ENCODE assay signal across 34 cellular contexts in genomic region chr7:133433165-133433812, GRCh38.
"Had no signal": no experiment of that assay in that cellular context is flagged by ENCODE, and none has a peak within 500 bp of the region (broad histone marks: within the 10 kb centered on the region; RNA-seq: fewer than 3 reads in every experiment).

No MANE protein-coding gene starts in this region.

- H3K27ac ChIP-seq: adrenal gland, body of pancreas, breast epithelium, Peyer's patch, SJSA1 had no signal

- H3K4me1 Mint-ChIP-seq: activated CD4-positive, alpha-beta memory T cell treated with anti-CD3 and anti-CD28 coated beads, Interleukin-2, amount 10 ng/mL, durations not matched to agents 7 days and 5 days; activated T-helper 17 cell treated with anti-CD3 and anti-CD28 coated beads, Interleukin-2, amount 50 U/mL, for 72 hours had no signal

- H3K9me3 Mint-ChIP-seq: activated B cell treated with CpG ODN at 0.5 μM for 24 hours; activated CD4-positive, alpha-beta memory T cell treated with anti-CD3 and anti-CD28 coated beads, Interleukin-2, amount 10 ng/mL, durations not matched to agents 7 days and 5 days; activated T-cell treated with anti-CD3 and anti-CD28 coated beads, Interleukin-2, amount 50 U/mL, for 72 hours; activated T-helper 17 cell treated with anti-CD3 and anti-CD28 coated beads, Interleukin-2, amount 50 U/mL, for 72 hours; T-helper 1 cell treated with Interleukin-12 subunit alpha and Interleukin-12 subunit beta and Interleukin-4 antibody, amounts not matched to agents 30 μg/mL and 1 μg/mL, for 36 hours had no signal

- H3K27ac Mint-ChIP-seq: activated B cell treated with CpG ODN at 0.5 μM for 24 hours; activated CD4-positive, alpha-beta memory T cell treated with anti-CD3 and anti-CD28 coated beads, Interleukin-2, amount 10 ng/mL, durations not matched to agents 7 days and 5 days; activated naive CD4-positive, alpha-beta T cell treated with anti-CD3 and anti-CD28 coated beads, Interleukin-2, amount 50 U/mL, for 72 hours; activated T-cell treated with anti-CD3 and anti-CD28 coated beads, Interleukin-2, amount 50 U/mL, for 72 hours; activated T-helper 17 cell treated with anti-CD3 and anti-CD28 coated beads, Interleukin-2, amount 50 U/mL, for 72 hours; T-helper 1 cell treated with Interleukin-12 subunit alpha and Interleukin-12 subunit beta and Interleukin-4 antibody, amounts not matched to agents 30 μg/mL and 1 μg/mL, for 36 hours; T-helper 2 cell treated with Interferon-gamma antibody and Interleukin-4, amounts not matched to agents 5 μg/mL and 100 μg/mL, for 36 hours had no signal

- DNase-seq: activated B cell treated with CpG ODN at 0.5 μM for 24 hours; activated CD4-positive, alpha-beta memory T cell treated with anti-CD3 and anti-CD28 coated beads, Interleukin-2, amount 10 ng/mL, durations not matched to agents 7 days and 5 days; activated CD4-positive, alpha-beta T cell treated with anti-CD3 and anti-CD28 coated beads for 1 hour; activated CD4-positive, alpha-beta T cell treated with anti-CD3 and anti-CD28 coated beads for 48 hours; activated CD8-positive, alpha-beta memory T cell treated with anti-CD3 and anti-CD28 coated beads for 24 hours; activated effector memory CD4-positive, alpha-beta T cell treated with anti-CD3 and anti-CD28 coated beads, Interleukin-2, amount 50 U/mL, for 16 hours; activated naive CD4-positive, alpha-beta T cell treated with Interleukin-2 at 50 U/mL for 16 hours; activated T-cell treated with anti-CD3 and anti-CD28 coated beads, Interleukin-2, amount 50 U/mL, for 1 hour; activated T-cell treated with anti-CD3 and anti-CD28 coated beads, Interleukin-2, amount 50 U/mL, for 72 hours; adrenal gland; body of pancreas; cerebellar nuclear complex; Karpas-422; MG63; NCI-H1048; NCI-H1105 treated with DMSO at 0.1 percent for 48 hours; NCI-H1436; NCI-H1694; NCI-H2029; NCI-H345; NCI-H526; NCI-H748 treated with DMSO at 0.1 percent for 48 hours; NK-92 treated with Interleukin-12 subunit alpha and Interleukin-12 subunit beta, amount 100 ng/mL, for 24 hours; PC-3; Peyer's patch; RPMI8226; SHP77 treated with DMSO at 0.1 percent for 48 hours had no signal

- H3K4me3 ChIP-seq: adrenal gland, body of pancreas, breast epithelium, MG63, Peyer's patch, SJSA1 had no signal

- H3K4me3 Mint-ChIP-seq: activated B cell treated with CpG ODN at 0.5 μM for 24 hours; activated CD4-positive, alpha-beta memory T cell treated with anti-CD3 and anti-CD28 coated beads, Interleukin-2, amount 10 ng/mL, durations not matched to agents 7 days and 5 days; activated T-cell treated with anti-CD3 and anti-CD28 coated beads, Interleukin-2, amount 50 U/mL, for 72 hours; activated T-helper 17 cell treated with anti-CD3 and anti-CD28 coated beads, Interleukin-2, amount 50 U/mL, for 72 hours; T-helper 1 cell treated with Interleukin-12 subunit alpha and Interleukin-12 subunit beta and Interleukin-4 antibody, amounts not matched to agents 30 μg/mL and 1 μg/mL, for 36 hours; T-helper 2 cell treated with Interferon-gamma antibody and Interleukin-4, amounts not matched to agents 5 μg/mL and 100 μg/mL, for 36 hours had no signal

- H3K36me3 ChIP-seq: adrenal gland, breast epithelium, MG63, Peyer's patch, SJSA1 had no signal

- H3K4me1 ChIP-seq: body of pancreas, breast epithelium, Peyer's patch had no signal

- ATAC-seq: activated T-cell treated with anti-CD3 and anti-CD28 coated beads, Interleukin-2, amount 50 U/mL, for 72 hours; activated T-helper 17 cell treated with anti-CD3 and anti-CD28 coated beads, Interleukin-2, amount 50 U/mL, for 72 hours; body of pancreas had no signal

- H3K27me3 Mint-ChIP-seq: activated B cell treated with CpG ODN at 0.5 μM for 24 hours; activated CD4-positive, alpha-beta memory T cell treated with anti-CD3 and anti-CD28 coated beads, Interleukin-2, amount 10 ng/mL, durations not matched to agents 7 days and 5 days; activated T-helper 17 cell treated with anti-CD3 and anti-CD28 coated beads, Interleukin-2, amount 50 U/mL, for 72 hours had no signal

- H3K9me3 ChIP-seq: adrenal gland, body of pancreas, breast epithelium, MG63, Peyer's patch, SJSA1, SK-N-SH had no signal
